12 cellular contexts compared by ENCODE assay signal in genomic region chr10:77605466-77605865, GRCh38. TPM values are rescaled to one million over a fixed set of nuclear protein-coding genes. Genes with fewer than 3 reads are reported as not detected.
DNase-seq lines count a peak whose midpoint lies in the region; ATAC-seq, FAIRE-seq and TF ChIP-seq lines count a peak whose summit lies in the region.
"Had no signal": no experiment of that assay in that cellular context is flagged by ENCODE, and none has a peak within 500 bp of the region (broad histone marks: within the 10 kb centered on the region; RNA-seq: fewer than 3 reads in every experiment).

No MANE protein-coding gene starts in this region.

- TF ChIP-seq POLR2A in GM12892 (IDR thresholded peaks at IDR 0.05; ENCODE audit: low read depth, low read length), result no peak

- peak; percentile 36 for FAIRE-seq in GM12892 (lab: Jason Lieb, UNC)

- DNase-seq in ACHN (peak; percentile 36), GM12892 (ENCODE audit: insufficient read length) (no peak), astrocyte of the hippocampus (ENCODE audit: low read depth, low spot score) (peak; percentile 36), islet precursor cell (peak; percentile 77), NCI-H2029 treated with DMSO at 0.1 percent for 48 hours (lab: John Stamatoyannopoulos, UW) (no peak), KBM-7 (no peak)
- no peak for DNase-seq in effector CD8-positive, alpha-beta T cell (lab: John Stamatoyannopoulos, UW)
- DNase-seq: activated CD8-positive, alpha-beta T cell treated with anti-CD3 and anti-CD28 coated beads, Interleukin-2, amount 10 ng/mL, durations not matched to agents 7 days and 5 days; activated naive CD4-positive, alpha-beta T cell treated with anti-CD3 and anti-CD28 coated beads, Interleukin-2, amount 10 ng/mL, durations not matched to agents 7 days and 5 days; CD4-positive, alpha-beta T cell; glutamatergic neuron had no signal

- ATAC-seq in HG02973 (IDR thresholded peaks at IDR 0.05; ENCODE audit: unreplicated experiment), result no peak
- ATAC-seq: activated CD8-positive, alpha-beta T cell treated with anti-CD3 and anti-CD28 coated beads, Interleukin-2, amount 10 ng/mL, durations not matched to agents 7 days and 5 days had no signal

- in situ Hi-C loops in ACHN (cut with HindIII; ENCODE audit: low pct_ligation_motif_present, low pct_unique_long_range_greater_than_20kb, low sequenced_read_pairs) (no loop called here), KBM-7 (cut with MboI; ENCODE audit: low pct_unique_long_range_greater_than_20kb, low sequenced_read_pairs) (no loop called here)

RNA-seq across cellular contexts. Expression of gene KCNMA1, which starts 32.1 kb away (rescaled TPM):
- polyA plus RNA-seq in GM12892 (2012; ENCODE audit: missing spikeins), result 31.4 TPM

Comparison
In these comparisons a context has a peak if more than half of its experiments do, and no peak if none do; other contexts are left out.
1. DNase-seq: peak in ACHN (single experiment), astrocyte of the hippocampus (single experiment) and islet precursor cell (single experiment); none in GM12892 (single experiment), effector CD8-positive, alpha-beta T cell (single experiment), NCI-H2029 treated with DMSO at 0.1 percent for 48 hours (single experiment) and KBM-7 (single experiment).